Comparison of ENCODE assay signal across 10 cellular contexts in genomic region chr1:234998174-234998741, GRCh38.
DNase-seq lines count a peak whose midpoint lies in the region; ATAC-seq and TF ChIP-seq lines count a peak whose summit lies in the region.
"Had no signal": no experiment of that assay in that cellular context is flagged by ENCODE, and none has a peak within 500 bp of the region (broad histone marks: within the 10 kb centered on the region; RNA-seq: fewer than 3 reads in every experiment).

No MANE protein-coding gene starts in this region.

- H3K9me3 ChIP-seq in SJCRH30 (replicated peaks) (no peaks in the 10 kb centered on the region), neural progenitor cell (ENCODE audit: low read depth) (no peaks in the 10 kb centered on the region)

- no peak overlapping the region for H2AFZ ChIP-seq in neural progenitor cell (replicated peaks)

- peaks cover 3% of the 10 kb centered on the region for H3K9me3 Mint-ChIP-seq in neural progenitor cell
- H3K9me3 Mint-ChIP-seq in activated naive CD8-positive, alpha-beta T cell treated with anti-CD3 and anti-CD28 coated beads for 36 hours, result no peaks in the 10 kb centered on the region
- H3K9me3 Mint-ChIP-seq: natural killer cell treated with Interleukin-12 subunit alpha and Interleukin-12 subunit beta and Interleukin-15 and Interleukin-18, amount 100 ng/mL, for 72 hours had no signal

- no peaks in the 10 kb centered on the region for H4K20me1 ChIP-seq in neural progenitor cell (ENCODE audit: low read depth)

- TF ChIP-seq CTCF in fibroblast of villous mesenchyme (IDR thresholded peaks at IDR 0.05; ENCODE audit: insufficient read depth, low read depth, low read length) (no peak), neural progenitor cell (IDR thresholded peaks at IDR 0.05) (no peak)

- no peaks in the 10 kb centered on the region for H3F3A ChIP-seq in neural progenitor cell (ENCODE audit: low read depth)

- H3K27me3 Mint-ChIP-seq in neural progenitor cell (ENCODE audit: insufficient read depth, low read depth), result peaks cover 6% of the 10 kb centered on the region
- H3K27me3 Mint-ChIP-seq in activated naive CD8-positive, alpha-beta T cell treated with anti-CD3 and anti-CD28 coated beads for 36 hours, result no peaks in the 10 kb centered on the region
- H3K27me3 Mint-ChIP-seq: natural killer cell treated with Interleukin-12 subunit alpha and Interleukin-12 subunit beta and Interleukin-15 and Interleukin-18, amount 100 ng/mL, for 72 hours had no signal

- H3K4me3 ChIP-seq in SJCRH30 (peak overlapping the region; percentile 41), fibroblast of villous mesenchyme (ENCODE audit: low read depth, low read length) (no peak overlapping the region), neural progenitor cell (no peak overlapping the region)

- H3K9ac ChIP-seq in neural progenitor cell, result no peak overlapping the region

- H3K36me3 Mint-ChIP-seq in neural progenitor cell, result no peaks in the 10 kb centered on the region
- no peaks in the 10 kb centered on the region for H3K36me3 Mint-ChIP-seq in activated naive CD8-positive, alpha-beta T cell treated with anti-CD3 and anti-CD28 coated beads for 36 hours
- H3K36me3 Mint-ChIP-seq: natural killer cell treated with Interleukin-12 subunit alpha and Interleukin-12 subunit beta and Interleukin-15 and Interleukin-18, amount 100 ng/mL, for 72 hours had no signal

- peak overlapping the region; percentile 60 for H3K27ac Mint-ChIP-seq in neural progenitor cell
- H3K27ac Mint-ChIP-seq in activated naive CD8-positive, alpha-beta T cell treated with anti-CD3 and anti-CD28 coated beads for 36 hours, result no peak overlapping the region

- H3K4me1 ChIP-seq in SJCRH30 (peaks cover 31% of the 10 kb centered on the region), neural progenitor cell (no peaks in the 10 kb centered on the region)

- no peak overlapping the region for H3K4me3 Mint-ChIP-seq in neural progenitor cell
- H3K4me3 Mint-ChIP-seq in activated naive CD8-positive, alpha-beta T cell treated with anti-CD3 and anti-CD28 coated beads for 36 hours, result no peak overlapping the region
- H3K4me3 Mint-ChIP-seq: natural killer cell treated with Interleukin-12 subunit alpha and Interleukin-12 subunit beta and Interleukin-15 and Interleukin-18, amount 100 ng/mL, for 72 hours had no signal

- no peaks in the 10 kb centered on the region for H3K79me2 ChIP-seq in neural progenitor cell (ENCODE audit: low read depth)

- H3K27me3 ChIP-seq in SJCRH30 (no peaks in the 10 kb centered on the region), neural progenitor cell (no peaks in the 10 kb centered on the region)

- no peak overlapping the region for H3K4me2 ChIP-seq in neural progenitor cell

- H3K27ac ChIP-seq in SJCRH30 (peak overlapping the region; percentile 69), neural progenitor cell (no peak overlapping the region)

- H3K4me1 Mint-ChIP-seq in neural progenitor cell, result peaks cover 26% of the 10 kb centered on the region
- peaks cover 24% of the 10 kb centered on the region for H3K4me1 Mint-ChIP-seq in activated naive CD8-positive, alpha-beta T cell treated with anti-CD3 and anti-CD28 coated beads for 36 hours

- peak; percentile 61 for DNase-seq in AG08395 (ENCODE audit: low spot score)
- peak; percentile 66 to 75 for DNase-seq in SJCRH30
- DNase-seq in fibroblast of villous mesenchyme (ENCODE audit: low read depth), result peak; percentile 41
- DNase-seq in neural progenitor cell (ENCODE audit: low spot score), result no peak
- DNase-seq in activated naive CD8-positive, alpha-beta T cell treated with anti-CD3 and anti-CD28 coated beads for 36 hours, result no peak
- DNase-seq: NCI-H510A treated with DMSO at 0.1 percent for 48 hours had no signal

- H3K36me3 ChIP-seq in SJCRH30 (no peaks in the 10 kb centered on the region), neural progenitor cell (no peaks in the 10 kb centered on the region)

- ATAC-seq in GM19035 (IDR thresholded peaks at IDR 0.05; ENCODE audit: unreplicated experiment) (no peak), GM19351 (IDR thresholded peaks at IDR 0.05; ENCODE audit: unreplicated experiment) (no peak), HG02763 (IDR thresholded peaks at IDR 0.05; ENCODE audit: unreplicated experiment) (no peak)
- ATAC-seq: natural killer cell treated with Interleukin-12 subunit alpha and Interleukin-12 subunit beta and Interleukin-15 and Interleukin-18, amount 100 ng/mL, for 72 hours had no signal

Comparison
In these comparisons a context has a peak if more than half of its experiments do, and no peak if none do; other contexts are left out.
1. DNase-seq: peak in AG08395 (single experiment), SJCRH30 (2 of 2) and fibroblast of villous mesenchyme (single experiment); none in neural progenitor cell (single experiment) and activated naive CD8-positive, alpha-beta T cell treated with anti-CD3 and anti-CD28 coated beads for 36 hours (single experiment).